In genomic region chr17:73283841-73284282, GRCh38 we compare ENCODE assay signal across 16 cellular contexts. TPM values are rescaled to one million over a fixed set of nuclear protein-coding genes. Genes with fewer than 3 reads are reported as not detected.
DNase-seq lines count a peak whose midpoint lies in the region; ATAC-seq and TF ChIP-seq lines count a peak whose summit lies in the region.
"Had no signal": no experiment of that assay in that cellular context is flagged by ENCODE, and none has a peak within 500 bp of the region (broad histone marks: within the 10 kb centered on the region; RNA-seq: fewer than 3 reads in every experiment).

No MANE protein-coding gene starts in this region.

- DNase-seq in GM23338 (ENCODE audit: low spot score) = peak; percentile 88
- DNase-seq in endothelial cell (ENCODE audit: low spot score) = peak; percentile 34
- DNase-seq in prostate gland (ENCODE audit: low spot score) = no peak
- no peak for DNase-seq in glomerular visceral epithelial cell (ENCODE audit: extremely low spot score)
- DNase-seq in putamen (ENCODE audit: low spot score) = no peak
- DNase-seq: activated CD4-positive, alpha-beta T cell treated with anti-CD3 and anti-CD28 coated beads for 4 hours; activated gamma-delta T cell treated with Interleukin-2 at 50 U/mL for 16 hours; hippocampal formation; naive thymus-derived CD4-positive, alpha-beta T cell; NCI-H187 treated with DMSO at 0.1 percent for 48 hours; SHP77 treated with DMSO at 0.1 percent for 48 hours; stimulated activated naive CD4-positive, alpha-beta T cell treated with Interleukin-2 at 50 U/mL for 16 hours had no signal

- no peaks in the 10 kb centered on the region for H3K27me3 ChIP-seq in GM23338 (ENCODE audit: insufficient read depth)
- peaks cover 8% of the 10 kb centered on the region for H3K27me3 ChIP-seq in OCI-LY3 (ENCODE audit: low read depth, low read length)
- no peaks in the 10 kb centered on the region for H3K27me3 ChIP-seq in prostate gland (replicated peaks; ENCODE audit: insufficient read depth)

- H3K27me3 Mint-ChIP-seq in GM23338 (ENCODE audit: insufficient read depth, low read depth, poor library complexity) (peaks cover 17% of the 10 kb centered on the region), endothelial cell (ENCODE audit: unreplicated experiment) (peaks cover 2% of the 10 kb centered on the region)

- H3K27ac ChIP-seq in GM23338 (ENCODE audit: low read depth) = no peak overlapping the region
- H3K27ac ChIP-seq in OCI-LY3 (ENCODE audit: low read length) = no peak overlapping the region
- H3K27ac ChIP-seq in prostate gland = peak overlapping the region; percentile 82 to 86

- ATAC-seq in GM23338 (peak; percentile 93), GM21737 (IDR thresholded peaks at IDR 0.05; ENCODE audit: unreplicated experiment) (no peak), HG02840 (IDR thresholded peaks at IDR 0.05; ENCODE audit: low FRiP score, unreplicated experiment) (no peak)
- ATAC-seq: naive thymus-derived CD4-positive, alpha-beta T cell had no signal

- H3K9ac ChIP-seq in OCI-LY3 (ENCODE audit: low read length) = peak overlapping the region; percentile 21; the same call in 1 of the 2 replicates

- H3K4me1 Mint-ChIP-seq in GM23338 (peaks cover 35% of the 10 kb centered on the region), endothelial cell (ENCODE audit: unreplicated experiment) (peaks cover 9% of the 10 kb centered on the region)

- H3K4me3 ChIP-seq in GM23338 = no peak overlapping the region
- peak overlapping the region; percentile 14 for H3K4me3 ChIP-seq in OCI-LY3 (ENCODE audit: low read length)
- no peak overlapping the region for H3K4me3 ChIP-seq in prostate gland

- H3K4me1 ChIP-seq in GM23338 (ENCODE audit: insufficient read depth) (peaks cover 17% of the 10 kb centered on the region), OCI-LY3 (ENCODE audit: low read length) (peaks cover 27% of the 10 kb centered on the region), prostate gland (replicated peaks) (peaks cover 40% of the 10 kb centered on the region)

- H3K4me2 ChIP-seq in GM23338 = 0 out of 2 replicates have a peak overlapping the region, but pooled peaks have one; percentile 44
- peak overlapping the region; percentile 61 for H3K4me2 ChIP-seq in OCI-LY3 (ENCODE audit: low read length)

- no peaks in the 10 kb centered on the region for H3K9me2 ChIP-seq in GM23338 (ENCODE audit: insufficient read depth)

- no peaks in the 10 kb centered on the region for H3F3A ChIP-seq in GM23338 (replicated peaks; ENCODE audit: low read depth)

- H3K4me3 Mint-ChIP-seq in GM23338 (no peak overlapping the region; the same call in 2 of the 3 replicates), endothelial cell (ENCODE audit: unreplicated experiment) (no peak overlapping the region)
- H3K4me3 Mint-ChIP-seq: naive thymus-derived CD4-positive, alpha-beta T cell had no signal

- H4K20me1 ChIP-seq in GM23338 (replicated peaks; ENCODE audit: insufficient read depth) (no peaks in the 10 kb centered on the region), OCI-LY3 (ENCODE audit: insufficient read depth, low read length) (no peaks in the 10 kb centered on the region)

- H2AFZ ChIP-seq in GM23338 (no peak overlapping the region), OCI-LY3 (ENCODE audit: low read depth, low read length) (peak overlapping the region; percentile 36; the same call in 1 of the 2 replicates)

- H3K9me3 Mint-ChIP-seq in GM23338 (no peaks in the 10 kb centered on the region), endothelial cell (ENCODE audit: unreplicated experiment) (no peaks in the 10 kb centered on the region)

- TF ChIP-seq POLR2A in prostate gland (IDR thresholded peaks at IDR 0.05) = no peak

- H3K79me2 ChIP-seq in GM23338 (replicated peaks; ENCODE audit: insufficient read depth) (no peaks in the 10 kb centered on the region), OCI-LY3 (ENCODE audit: low read length) (no peaks in the 10 kb centered on the region)

- TF ChIP-seq CTCF in GM23338 (conservative IDR thresholded peaks at IDR 0.05; ENCODE audit: low read depth in 2 of 2) = no peak
- no peak for TF ChIP-seq CTCF in OCI-LY3 (IDR thresholded peaks at IDR 0.05; ENCODE audit: low read depth, low read length)
- no peak for TF ChIP-seq CTCF in endothelial cell (IDR thresholded peaks at IDR 0.05; ENCODE audit: unreplicated experiment)
- no peak for TF ChIP-seq CTCF in prostate gland (IDR thresholded peaks at IDR 0.05)

- H3K36me3 ChIP-seq in GM23338 (ENCODE audit: insufficient read depth) (no peaks in the 10 kb centered on the region), OCI-LY3 (replicated peaks; ENCODE audit: low read depth, low read length) (no peaks in the 10 kb centered on the region), prostate gland (no peaks in the 10 kb centered on the region)

- H3K9me3 ChIP-seq in OCI-LY3 (ENCODE audit: insufficient read depth, low read length) (no peaks in the 10 kb centered on the region), prostate gland (no peaks in the 10 kb centered on the region)

- H3K27ac Mint-ChIP-seq in GM23338 (peak overlapping the region; percentile 83), endothelial cell (ENCODE audit: unreplicated experiment) (peak overlapping the region; percentile 52)
- H3K27ac Mint-ChIP-seq: naive thymus-derived CD4-positive, alpha-beta T cell had no signal

- intact Hi-C loops in prostate gland (cut with DNase I) = no loop called here

- H3K36me3 Mint-ChIP-seq in GM23338 (ENCODE audit: low read depth) (no peaks in the 10 kb centered on the region; the same call in 2 of the 3 replicates), endothelial cell (ENCODE audit: low read depth, unreplicated experiment) (peaks cover 8% of the 10 kb centered on the region)
- H3K36me3 Mint-ChIP-seq: naive thymus-derived CD4-positive, alpha-beta T cell had no signal

- 48% methylated on average over 10 of the region's 10 CpGs for WGBS in prostate gland

TF ChIP-seq in GM23338, 12 proteins besides CTCF, POLR2A, EP300 and RAD21 (continues in another document):
- no peak for TF ChIP-seq ZNF462 (CRISPR knock-in tag; IDR thresholded peaks at IDR 0.05)

RNA-seq across cellular contexts. Expression of gene CPSF4L, which starts 22.2 kb away (rescaled TPM):
- total RNA-seq in GM23338 (2014; rRNA removed; shearing (Covaris generic)) = not detected in 2 replicates
- not detected in 2 replicates for polyA plus RNA-seq in GM23338 (2016; fragmentation: Nextera tagmentation; extraction: Ambion mirVana)
- total RNA-seq in endothelial cell (ENCODE audit: unreplicated experiment) = not detected
- total RNA-seq in prostate gland = not detected
- total RNA-seq: dermis microvascular lymphatic vessel endothelial cell; naive thymus-derived CD4-positive, alpha-beta T cell had no signal
- polyA plus RNA-seq: naive thymus-derived CD4-positive, alpha-beta T cell had no signal

RNA-seq across cellular contexts. Expression of gene CDC42EP4, which starts 27.9 kb away (rescaled TPM):
- total RNA-seq in GM23338 (2014; rRNA removed; shearing (Covaris generic)) = 16.2 and 19.9 TPM in 2 replicates
- polyA plus RNA-seq in GM23338 (2016; fragmentation: Nextera tagmentation; extraction: Ambion mirVana) = 4.1 and 4.4 TPM in 2 replicates
- total RNA-seq in endothelial cell (ENCODE audit: unreplicated experiment) = 22.9 TPM
- 100 to 1,000 TPM; 119 to 186 TPM for total RNA-seq in prostate gland

Comparison
In these comparisons a context has a peak if more than half of its experiments do, and no peak if none do; other contexts are left out.
1. DNase-seq: peak in GM23338 (single experiment) and endothelial cell (single experiment); none in prostate gland (single experiment), glomerular visceral epithelial cell (single experiment) and putamen (single experiment).
2. H3K27ac ChIP-seq: peak in prostate gland (2 of 2); none in GM23338 (single experiment) and OCI-LY3 (single experiment).